18 cellular contexts compared by ENCODE assay signal in the genomic region with DNA sequence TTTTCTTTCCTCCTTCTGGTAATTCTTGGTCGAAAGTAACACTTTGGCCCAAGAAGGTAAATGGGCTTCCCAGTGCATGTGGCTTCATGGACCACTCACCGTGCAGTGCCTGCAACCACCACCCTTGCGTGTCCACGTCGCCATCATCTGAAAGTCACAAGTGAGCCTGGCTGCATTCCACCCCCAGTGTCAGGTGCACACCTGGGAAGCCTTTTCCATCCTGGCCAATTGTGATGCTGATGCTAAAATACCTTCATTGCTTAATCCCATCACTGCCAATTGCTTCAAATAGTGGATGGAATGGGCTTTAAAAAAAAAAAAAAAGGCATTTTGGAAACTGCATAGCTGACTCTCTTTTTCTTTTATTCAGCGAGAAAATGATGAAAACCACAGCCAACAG.
"Had no signal": no experiment of that assay in that cellular context is flagged by ENCODE, and none has a peak within 500 bp of the region (broad histone marks: within the 10 kb centered on the region; RNA-seq: fewer than 3 reads in every experiment).

No MANE protein-coding gene starts in this region.

- H3K9me3 ChIP-seq: ovary, stomach, thoracic aorta, transverse colon had no signal

- H3K4me3 Mint-ChIP-seq: natural killer cell treated with Interleukin-12 subunit alpha and Interleukin-12 subunit beta and Interleukin-15 and Interleukin-18, amount 100 ng/mL, for 72 hours; neural progenitor cell had no signal

- H3K4me3 ChIP-seq: coronary artery, hepatocyte, neural progenitor cell, ovary, stomach, thoracic aorta, transverse colon had no signal

- H3K36me3 Mint-ChIP-seq: natural killer cell treated with Interleukin-12 subunit alpha and Interleukin-12 subunit beta and Interleukin-15 and Interleukin-18, amount 100 ng/mL, for 72 hours; neural progenitor cell had no signal

- H3K36me3 ChIP-seq: neural progenitor cell, ovary, thoracic aorta had no signal

- H3K27ac Mint-ChIP-seq: natural killer cell treated with Interleukin-12 subunit alpha and Interleukin-12 subunit beta and Interleukin-15 and Interleukin-18, amount 100 ng/mL, for 72 hours; neural progenitor cell had no signal

- H3K4me1 ChIP-seq: neural progenitor cell had no signal

- H2AFZ ChIP-seq: hepatocyte, neural progenitor cell had no signal

- H3K4me1 Mint-ChIP-seq: neural progenitor cell had no signal

- DNase-seq: effector CD4-positive, alpha-beta T cell; foreskin melanocyte; head of caudate nucleus; islet precursor cell; mammary epithelial cell; nucleus accumbens; ovary; right cardiac atrium; stimulated activated CD4-positive, alpha-beta T cell treated with anti-CD3 and anti-CD28 coated beads, Interleukin-12 subunit alpha, Interleukin-12 subunit beta, amount 100 ng/mL, for 4 hours; stimulated activated naive CD4-positive, alpha-beta T cell; stomach; substantia nigra had no signal

- H3K4me2 ChIP-seq: hepatocyte, neural progenitor cell had no signal

- H3K9ac ChIP-seq: neural progenitor cell had no signal

- H3K27ac ChIP-seq: coronary artery, neural progenitor cell, ovary, thoracic aorta had no signal

- H3K27me3 ChIP-seq: hepatocyte, neural progenitor cell, ovary, stomach, transverse colon had no signal

- H3K9me3 Mint-ChIP-seq: natural killer cell treated with Interleukin-12 subunit alpha and Interleukin-12 subunit beta and Interleukin-15 and Interleukin-18, amount 100 ng/mL, for 72 hours; neural progenitor cell had no signal
